ENCODE assay signal across 20 cellular contexts in genomic region chr2:75390184-75390583, GRCh38.
A peak's percentile ranks its signal among the peaks of the same experiment; 100 is the strongest.
DNase-seq lines count a peak whose midpoint lies in the region; ATAC-seq, FAIRE-seq and TF ChIP-seq lines count a peak whose summit lies in the region.
"Had no signal": no experiment of that assay in that cellular context is flagged by ENCODE, and none has a peak within 500 bp of the region (broad histone marks: within the 10 kb centered on the region; RNA-seq: fewer than 3 reads in every experiment).

No MANE protein-coding gene starts in this region.

- H4K20me1 ChIP-seq in GM23338 (replicated peaks; ENCODE audit: insufficient read depth) (no peaks in the 10 kb centered on the region), HepG2 (ENCODE audit: insufficient read depth, low read length) (no peaks in the 10 kb centered on the region)
- H4K20me1 ChIP-seq: BLaER1 treated with 17β-estradiol and CSF1 and Interleukin-3, amounts not matched to agents 10 nM and 100 nM had no signal

- TF ChIP-seq CTCF in GM23338 (conservative IDR thresholded peaks at IDR 0.05; ENCODE audit: low read depth in 2 of 2), result no peak
- no peak for TF ChIP-seq CTCF in HepG2 (CRISPR knock-in tag; IDR thresholded peaks at IDR 0.05)

- no TSS peak for BruUV-seq in HepG2 (replicated peaks; lab: Mats Ljungman, UMichigan)

- TF ChIP-seq POLR2A in HepG2 (IDR thresholded peaks at IDR 0.05; ENCODE audit: insufficient read depth in 1 of 2, low read depth in 2 of 2, low read length in 2 of 2), result no peak

- H2AFZ ChIP-seq in GM23338 (0 out of 2 replicates have a peak overlapping the region, but pooled peaks have one; percentile 7), HepG2 (ENCODE audit: low read length) (peak overlapping the region; percentile 94)

- DNase-seq in NCI-H2029 (lab: John Stamatoyannopoulos, UW), result peak; percentile 32
- no peak for DNase-seq in NCI-H2029 treated with DMSO at 0.1 percent for 48 hours (lab: John Stamatoyannopoulos, UW)
- DNase-seq in GM23338 (ENCODE audit: low spot score), result no peak
- DNase-seq in NCI-H774 (lab: John Stamatoyannopoulos, UW), result peak; percentile 58
- DNase-seq in HepG2 (ENCODE audit: low spot score), result peak; percentile 55
- no peak for DNase-seq in 8988T
- DNase-seq in NCI-H1694 (lab: John Stamatoyannopoulos, UW), result no peak
- DNase-seq: Calu3; CD8-positive, alpha-beta T cell; DMS79 treated with DMSO at 0.1 percent for 48 hours; HCEC 1CT; NCI-H1436; NCI-H345; NCI-H82; SHP77 treated with DMSO at 0.1 percent for 48 hours; T-helper 1 cell; T-helper 9 cell had no signal

- TF ChIP-seq EP300 in HepG2 (IDR thresholded peaks at IDR 0.05; ENCODE audit: low read depth in 2 of 2, low read length in 2 of 2), result no peak
- TF ChIP-seq EP300 in HepG2 (CRISPR knock-in tag; IDR thresholded peaks at IDR 0.05; ENCODE audit: borderline replicate concordance), result no peak

- H3K36me3 Mint-ChIP-seq in GM23338 (ENCODE audit: low read depth), result peaks cover 14% of the 10 kb centered on the region; the same call in 2 of the 3 replicates

- H3F3A ChIP-seq in GM23338 (replicated peaks; ENCODE audit: low read depth), result no peaks in the 10 kb centered on the region

- no peaks in the 10 kb centered on the region for H3K27me3 ChIP-seq in GM23338 (ENCODE audit: insufficient read depth)
- H3K27me3 ChIP-seq in HepG2 (ENCODE audit: control insufficient read depth in 1 of 2, insufficient read depth in 2 of 2, low read length in 2 of 2), result 0 out of 5 replicates have a peak, but pooled peaks cover 0 to 3% of the 10 kb centered on the region in 2 experiments
- H3K27me3 ChIP-seq: BLaER1 treated with 17β-estradiol and CSF1 and Interleukin-3, amounts not matched to agents 10 nM and 100 nM had no signal

- no peak overlapping the region for H3K27ac Mint-ChIP-seq in GM23338
- H3K27ac Mint-ChIP-seq: CD8-positive, alpha-beta T cell had no signal

- TF ChIP-seq RAD21 in HepG2 (CRISPR knock-in tag; IDR thresholded peaks at IDR 0.05), result no peak

- H3K27me3 Mint-ChIP-seq in GM23338 (ENCODE audit: insufficient read depth, low read depth, poor library complexity), result peaks cover 2% of the 10 kb centered on the region

- in situ Hi-C loops in HepG2 (cut with HindIII; ENCODE audit: extremely low pct_ligation_motif_present, low pct_unique_long_range_greater_than_20kb), result no loop called here

- intact Hi-C loops in HepG2 (cut with micrococcal nuclease; ENCODE audit: unreplicated experiment), result no loop called here

- no peak for FAIRE-seq in HepG2 (lab: Jason Lieb, UNC)
- FAIRE-seq: G401.6 had no signal

- no peak overlapping the region; the same call in 1 of the 2 replicates for H3K9ac ChIP-seq in HepG2 (ENCODE audit: insufficient read depth, low read depth, low read length)
- H3K9ac ChIP-seq: BLaER1 treated with 17β-estradiol and CSF1 and Interleukin-3, amounts not matched to agents 10 nM and 100 nM had no signal

- POLR2A ChIA-PET in HepG2 (lab: Yijun Ruan, JAX), result no interaction called here

- H3K4me1 ChIP-seq in GM23338 (ENCODE audit: insufficient read depth), result no peaks in the 10 kb centered on the region
- H3K4me1 ChIP-seq in HepG2 (ENCODE audit: insufficient read depth, low read length), result peaks cover 14% of the 10 kb centered on the region; the same call in 1 of the 2 replicates

- 9% methylated on average over 3 of the region's 3 CpGs for WGBS in HepG2 (ENCODE audit: low lambda C conversion rate)

- 0 out of 2 replicates have a peak, but pooled peaks cover 4% of the 10 kb centered on the region for H3K9me3 ChIP-seq in HepG2 (ENCODE audit: low read length)

- H3K4me2 ChIP-seq in GM23338 (no peak overlapping the region), HepG2 (ENCODE audit: low read depth, low read length) (peak overlapping the region; percentile 81)

- peaks cover 4% of the 10 kb centered on the region; the same call in 2 of the 3 replicates for H3K4me1 Mint-ChIP-seq in GM23338

- H3K79me2 ChIP-seq in GM23338 (replicated peaks; ENCODE audit: insufficient read depth) (no peaks in the 10 kb centered on the region), HepG2 (ENCODE audit: insufficient read depth, low read length) (no peaks in the 10 kb centered on the region)

- no peak overlapping the region for H3K4me3 Mint-ChIP-seq in GM23338
- H3K4me3 Mint-ChIP-seq: CD8-positive, alpha-beta T cell had no signal

- H3K4me3 ChIP-seq in GM23338 (no peak overlapping the region), HepG2 (replicated peaks in 1 of 3; ENCODE audit: insufficient read depth in 1 of 3, low read depth in 2 of 3, low read length in 3 of 3) (peak overlapping the region; percentile 10 to 47 (median 44))
- H3K4me3 ChIP-seq: BLaER1 treated with 17β-estradiol and CSF1 and Interleukin-3, amounts not matched to agents 10 nM and 100 nM had no signal

- no peak for ATAC-seq in GM23338
- ATAC-seq in HepG2, result peak; percentile 96
- no peak for ATAC-seq in GM19463 (IDR thresholded peaks at IDR 0.05; ENCODE audit: unreplicated experiment)
- ATAC-seq: CD8-positive, alpha-beta T cell had no signal

- CTCF ChIA-PET in HepG2 (lab: Yijun Ruan, JAX; ENCODE audit: low intra/inter-chr PET ratio, low total read pairs), result no interaction called here

- peaks cover 22% of the 10 kb centered on the region for H3K9me3 Mint-ChIP-seq in GM23338
- H3K9me3 Mint-ChIP-seq: CD8-positive, alpha-beta T cell had no signal

- H3K27ac ChIP-seq in GM23338 (ENCODE audit: low read depth) (no peak overlapping the region), HepG2 (ENCODE audit: extremely low read length, insufficient read depth, low read length) (no peak overlapping the region)

- H3K36me3 ChIP-seq in GM23338 (ENCODE audit: insufficient read depth) (no peaks in the 10 kb centered on the region; the same call in 1 of the 2 replicates), HepG2 (replicated peaks in 1 of 2; ENCODE audit: control insufficient read depth in 1 of 2, insufficient read depth in 2 of 2, low read length in 2 of 2) (no peaks in the 10 kb centered on the region)
- H3K36me3 ChIP-seq: BLaER1 treated with 17β-estradiol and CSF1 and Interleukin-3, amounts not matched to agents 10 nM and 100 nM had no signal

- H3K9me2 ChIP-seq in GM23338 (ENCODE audit: insufficient read depth), result peaks cover 10% of the 10 kb centered on the region; the same call in 1 of the 2 replicates

TF ChIP-seq in GM23338, 12 proteins besides CTCF, POLR2A, EP300 and RAD21:
- TF ChIP-seq CREB1 (CRISPR knock-in tag; IDR thresholded peaks at IDR 0.05; ENCODE audit: low read depth), result no peak

TF ChIP-seq in HepG2, 621 proteins besides CTCF, POLR2A, EP300 and RAD21 (continues in another document):
- TF ChIP-seq TCF7 (IDR thresholded peaks at IDR 0.05; ENCODE audit: low read depth), result no peak
- TF ChIP-seq ZEB1 (IDR thresholded peaks at IDR 0.05; ENCODE audit: insufficient replicate concordance, low read depth), result no peak
- TF ChIP-seq PHF5A (CRISPR knock-in tag; IDR thresholded peaks at IDR 0.05; ENCODE audit: low read depth, unreplicated experiment), result no peak
- no peak for TF ChIP-seq KDM4B (CRISPR knock-in tag; IDR thresholded peaks at IDR 0.05)
- TF ChIP-seq, protein P1, sequence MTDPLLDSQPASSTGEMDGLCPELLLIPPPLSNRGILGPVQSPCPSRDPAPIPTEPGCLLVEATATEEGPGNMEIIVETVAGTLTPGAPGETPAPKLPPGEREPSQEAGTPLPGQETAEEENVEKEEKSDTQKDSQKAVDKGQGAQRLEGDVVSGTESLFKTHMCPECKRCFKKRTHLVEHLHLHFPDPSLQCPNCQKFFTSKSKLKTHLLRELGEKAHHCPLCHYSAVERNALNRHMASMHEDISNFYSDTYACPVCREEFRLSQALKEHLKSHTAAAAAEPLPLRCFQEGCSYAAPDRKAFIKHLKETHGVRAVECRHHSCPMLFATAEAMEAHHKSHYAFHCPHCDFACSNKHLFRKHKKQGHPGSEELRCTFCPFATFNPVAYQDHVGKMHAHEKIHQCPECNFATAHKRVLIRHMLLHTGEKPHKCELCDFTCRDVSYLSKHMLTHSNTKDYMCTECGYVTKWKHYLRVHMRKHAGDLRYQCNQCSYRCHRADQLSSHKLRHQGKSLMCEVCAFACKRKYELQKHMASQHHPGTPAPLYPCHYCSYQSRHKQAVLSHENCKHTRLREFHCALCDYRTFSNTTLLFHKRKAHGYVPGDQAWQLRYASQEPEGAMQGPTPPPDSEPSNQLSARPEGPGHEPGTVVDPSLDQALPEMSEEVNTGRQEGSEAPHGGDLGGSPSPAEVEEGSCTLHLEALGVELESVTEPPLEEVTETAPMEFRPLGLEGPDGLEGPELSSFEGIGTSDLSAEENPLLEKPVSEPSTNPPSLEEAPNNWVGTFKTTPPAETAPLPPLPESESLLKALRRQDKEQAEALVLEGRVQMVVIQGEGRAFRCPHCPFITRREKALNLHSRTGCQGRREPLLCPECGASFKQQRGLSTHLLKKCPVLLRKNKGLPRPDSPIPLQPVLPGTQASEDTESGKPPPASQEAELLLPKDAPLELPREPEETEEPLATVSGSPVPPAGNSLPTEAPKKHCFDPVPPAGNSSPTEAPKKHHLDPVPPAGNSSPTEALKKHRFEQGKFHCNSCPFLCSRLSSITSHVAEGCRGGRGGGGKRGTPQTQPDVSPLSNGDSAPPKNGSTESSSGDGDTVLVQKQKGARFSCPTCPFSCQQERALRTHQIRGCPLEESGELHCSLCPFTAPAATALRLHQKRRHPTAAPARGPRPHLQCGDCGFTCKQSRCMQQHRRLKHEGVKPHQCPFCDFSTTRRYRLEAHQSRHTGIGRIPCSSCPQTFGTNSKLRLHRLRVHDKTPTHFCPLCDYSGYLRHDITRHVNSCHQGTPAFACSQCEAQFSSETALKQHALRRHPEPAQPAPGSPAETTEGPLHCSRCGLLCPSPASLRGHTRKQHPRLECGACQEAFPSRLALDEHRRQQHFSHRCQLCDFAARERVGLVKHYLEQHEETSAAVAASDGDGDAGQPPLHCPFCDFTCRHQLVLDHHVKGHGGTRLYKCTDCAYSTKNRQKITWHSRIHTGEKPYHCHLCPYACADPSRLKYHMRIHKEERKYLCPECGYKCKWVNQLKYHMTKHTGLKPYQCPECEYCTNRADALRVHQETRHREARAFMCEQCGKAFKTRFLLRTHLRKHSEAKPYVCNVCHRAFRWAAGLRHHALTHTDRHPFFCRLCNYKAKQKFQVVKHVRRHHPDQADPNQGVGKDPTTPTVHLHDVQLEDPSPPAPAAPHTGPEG (CRISPR knock-in tag; IDR thresholded peaks at IDR 0.05), result no peak
- TF ChIP-seq KAT8 (CRISPR knock-in tag; IDR thresholded peaks at IDR 0.05), result 0 out of 2 replicates have a peak, but pooled peaks have one; percentile 21
- TF ChIP-seq MTF1 (CRISPR knock-in tag; IDR thresholded peaks at IDR 0.05), result no peak
- TF ChIP-seq, protein P2, sequence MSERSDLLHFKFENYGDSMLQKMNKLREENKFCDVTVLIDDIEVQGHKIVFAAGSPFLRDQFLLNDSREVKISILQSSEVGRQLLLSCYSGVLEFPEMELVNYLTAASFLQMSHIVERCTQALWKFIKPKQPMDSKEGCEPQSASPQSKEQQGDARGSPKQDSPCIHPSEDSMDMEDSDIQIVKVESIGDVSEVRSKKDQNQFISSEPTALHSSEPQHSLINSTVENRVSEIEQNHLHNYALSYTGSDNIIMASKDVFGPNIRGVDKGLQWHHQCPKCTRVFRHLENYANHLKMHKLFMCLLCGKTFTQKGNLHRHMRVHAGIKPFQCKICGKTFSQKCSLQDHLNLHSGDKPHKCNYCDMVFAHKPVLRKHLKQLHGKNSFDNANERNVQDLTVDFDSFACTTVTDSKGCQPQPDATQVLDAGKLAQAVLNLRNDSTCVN (CRISPR knock-in tag; IDR thresholded peaks at IDR 0.05; ENCODE audit: borderline replicate concordance), result no peak
- no peak for TF ChIP-seq FOSL2 (CRISPR knock-in tag; IDR thresholded peaks at IDR 0.05)

Comparison
In these comparisons a context has a peak if more than half of its experiments do, and no peak if none do; other contexts are left out.
1. DNase-seq: peak in NCI-H2029 (single experiment), NCI-H774 (single experiment) and HepG2 (single experiment); none in NCI-H2029 treated with DMSO at 0.1 percent for 48 hours (single experiment), GM23338 (single experiment), 8988T (single experiment) and NCI-H1694 (single experiment).